20 cellular contexts compared by ENCODE assay signal in genomic region chr2:238167761-238168160, GRCh38. TPM values are rescaled to one million over a fixed set of nuclear protein-coding genes. Genes with fewer than 3 reads are reported as not detected.
DNase-seq lines count a peak whose midpoint lies in the region; ATAC-seq, FAIRE-seq and TF ChIP-seq lines count a peak whose summit lies in the region.
"Had no signal": no experiment of that assay in that cellular context is flagged by ENCODE, and none has a peak within 500 bp of the region (broad histone marks: within the 10 kb centered on the region; RNA-seq: fewer than 3 reads in every experiment).

No MANE protein-coding gene starts in this region.

- H4K20me1 ChIP-seq in astrocyte (ENCODE audit: insufficient read depth, low read length) = no peaks in the 10 kb centered on the region

- peak overlapping the region; percentile 58 for H3K27ac Mint-ChIP-seq in astrocyte (ENCODE audit: unreplicated experiment)
- H3K27ac Mint-ChIP-seq: activated CD8-positive, alpha-beta memory T cell treated with anti-CD3 and anti-CD28 coated beads, Interleukin-2, amount 10 ng/mL, durations not matched to agents 7 days and 5 days; T-helper 1 cell treated with Interleukin-12 subunit alpha and Interleukin-12 subunit beta and Interleukin-4 antibody, amounts not matched to agents 30 μg/mL and 1 μg/mL, for 36 hours had no signal

- peaks cover 13% of the 10 kb centered on the region for H3K27me3 Mint-ChIP-seq in astrocyte (ENCODE audit: low read depth, unreplicated experiment)

- no peak for FAIRE-seq in astrocyte (lab: Jason Lieb, UNC)
- FAIRE-seq: pancreas, RCC 7860 had no signal

- ATAC-seq in Right ventricle myocardium superior (ENCODE audit: poor library complexity) (no peak), GM21515 (IDR thresholded peaks at IDR 0.05; ENCODE audit: unreplicated experiment) (no peak)
- ATAC-seq: activated CD8-positive, alpha-beta memory T cell treated with anti-CD3 and anti-CD28 coated beads, Interleukin-2, amount 10 ng/mL, durations not matched to agents 7 days and 5 days; pancreas had no signal

- peaks cover 26% of the 10 kb centered on the region for H3K4me1 Mint-ChIP-seq in astrocyte (ENCODE audit: low read depth, unreplicated experiment)
- H3K4me1 Mint-ChIP-seq: activated CD8-positive, alpha-beta memory T cell treated with anti-CD3 and anti-CD28 coated beads, Interleukin-2, amount 10 ng/mL, durations not matched to agents 7 days and 5 days had no signal

- no peak overlapping the region for H2AFZ ChIP-seq in astrocyte (ENCODE audit: low read depth, low read length)

- H3K9me3 ChIP-seq in astrocyte (ENCODE audit: insufficient read depth, low read depth, low read length) = no peaks in the 10 kb centered on the region
- H3K9me3 ChIP-seq: pancreas had no signal

- H3K9me3 Mint-ChIP-seq in astrocyte (ENCODE audit: unreplicated experiment) = no peaks in the 10 kb centered on the region
- H3K9me3 Mint-ChIP-seq: T-helper 1 cell treated with Interleukin-12 subunit alpha and Interleukin-12 subunit beta and Interleukin-4 antibody, amounts not matched to agents 30 μg/mL and 1 μg/mL, for 36 hours had no signal

- no peak overlapping the region for H3K4me2 ChIP-seq in astrocyte (ENCODE audit: low read length)
- H3K4me2 ChIP-seq: smooth muscle cell had no signal

- H3K27ac ChIP-seq in astrocyte (ENCODE audit: low read depth, low read length) = no peak overlapping the region
- H3K27ac ChIP-seq: HL-60, pancreas had no signal

- DNase-seq in cardiac septum (ENCODE audit: low spot score) = peak; percentile 63
- no peak for DNase-seq in Right ventricle myocardium superior
- DNase-seq in astrocyte (ENCODE audit: low read depth) = no peak
- DNase-seq in iris pigment epithelial cell (ENCODE audit: low read depth) = peak; percentile 45
- DNase-seq in ureter (ENCODE audit: low spot score) = peak; percentile 47
- no peak for DNase-seq in NCI-H146 treated with DMSO at 0.1 percent for 48 hours (lab: John Stamatoyannopoulos, UW; ENCODE audit: unreplicated experiment)
- DNase-seq in activated effector memory CD4-positive, alpha-beta T cell treated with anti-CD3 and anti-CD28 coated beads, Interleukin-2, amount 50 U/mL, for 16 hours = no peak
- DNase-seq: ACHN; activated CD4-positive, CD25-positive, alpha-beta regulatory T cell; activated CD8-positive, alpha-beta memory T cell treated with anti-CD3 and anti-CD28 coated beads, Interleukin-2, amount 10 ng/mL, durations not matched to agents 7 days and 5 days; KBM-7; left colon; NCI-H1105; NCI-H2171 treated with DMSO at 0.1 percent for 48 hours had no signal

- H3K79me2 ChIP-seq in astrocyte (ENCODE audit: insufficient read depth, low read length) = peaks cover 5% of the 10 kb centered on the region

- no peak overlapping the region for H3K9ac ChIP-seq in astrocyte (ENCODE audit: low read length)

- intact Hi-C loops in cardiac septum (cut with DNase I) (no loop called here), Right ventricle myocardium superior (cut with DNase I) (no loop called here)

- peaks cover 10% of the 10 kb centered on the region for H3K36me3 ChIP-seq in astrocyte (ENCODE audit: insufficient read depth, low read length)

- peaks cover 21% of the 10 kb centered on the region for H3K36me3 Mint-ChIP-seq in astrocyte (ENCODE audit: low read depth, unreplicated experiment)

- H3K4me3 ChIP-seq in astrocyte (ENCODE audit: insufficient read depth, low read depth, low read length) = no peak overlapping the region
- H3K4me3 ChIP-seq: pancreas, smooth muscle cell had no signal

- TF ChIP-seq CTCF in astrocyte (IDR thresholded peaks at IDR 0.05; ENCODE audit: insufficient read depth, low read depth, low read length) = no peak

- peaks cover 50% of the 10 kb centered on the region for H3K4me1 ChIP-seq in astrocyte (ENCODE audit: insufficient read depth, low read length)

- H3K27me3 ChIP-seq in astrocyte (ENCODE audit: insufficient read depth, low read length) = no peaks in the 10 kb centered on the region
- H3K27me3 ChIP-seq: pancreas had no signal

- H3K4me3 Mint-ChIP-seq in astrocyte (ENCODE audit: unreplicated experiment) = peak overlapping the region; percentile 40
- H3K4me3 Mint-ChIP-seq: activated CD8-positive, alpha-beta memory T cell treated with anti-CD3 and anti-CD28 coated beads, Interleukin-2, amount 10 ng/mL, durations not matched to agents 7 days and 5 days; T-helper 1 cell treated with Interleukin-12 subunit alpha and Interleukin-12 subunit beta and Interleukin-4 antibody, amounts not matched to agents 30 μg/mL and 1 μg/mL, for 36 hours had no signal

RNA-seq across cellular contexts. Expression of gene ERFE, which starts 9.0 kb away (rescaled TPM):
- total RNA-seq in cardiac septum (0.62 TPM), Right ventricle myocardium superior (not detected), astrocyte (0.60 and 1.4 TPM in 2 replicates), ureter (1.8 TPM)
- total RNA-seq: activated CD8-positive, alpha-beta memory T cell treated with anti-CD3 and anti-CD28 coated beads, Interleukin-2, amount 10 ng/mL, durations not matched to agents 7 days and 5 days; smooth muscle cell had no signal

RNA-seq across cellular contexts. Expression of gene KLHL30, which starts 29.3 kb away (rescaled TPM):
- total RNA-seq in cardiac septum = 14.3 TPM
- 20.0 TPM for total RNA-seq in Right ventricle myocardium superior
- total RNA-seq in astrocyte = 0.53 and 0.59 TPM in 2 replicates
- 2.2 TPM for total RNA-seq in ureter
- total RNA-seq: activated CD8-positive, alpha-beta memory T cell treated with anti-CD3 and anti-CD28 coated beads, Interleukin-2, amount 10 ng/mL, durations not matched to agents 7 days and 5 days had no signal

RNA-seq across cellular contexts. Expression of gene ILKAP, which starts 35.7 kb away (rescaled TPM):
- total RNA-seq in cardiac septum (29.5 TPM), Right ventricle myocardium superior (23.8 TPM), astrocyte (32.3 and 35.2 TPM in 2 replicates), ureter (67.4 TPM)

Comparison
In these comparisons a context has a peak if more than half of its experiments do, and no peak if none do; other contexts are left out.
1. DNase-seq: peak in cardiac septum (single experiment), iris pigment epithelial cell (single experiment) and ureter (single experiment); none in Right ventricle myocardium superior (single experiment), astrocyte (single experiment), NCI-H146 treated with DMSO at 0.1 percent for 48 hours (single experiment) and activated effector memory CD4-positive, alpha-beta T cell treated with anti-CD3 and anti-CD28 coated beads, Interleukin-2, amount 50 U/mL, for 16 hours (single experiment).